8 cellular contexts compared by ENCODE assay signal in genomic region chr2:231713421-231713737, GRCh38. TPM values are rescaled to one million over a fixed set of nuclear protein-coding genes. Genes with fewer than 3 reads are reported as not detected.
DNase-seq lines count a peak whose midpoint lies in the region; ATAC-seq and TF ChIP-seq lines count a peak whose summit lies in the region.
"Not testable (repeated sequence)": the region's sequence is repeated elsewhere in the genome, so short reads cannot be mapped to it uniquely, and the experiment has no call there.

No MANE protein-coding gene starts in this region.

- H3K9me3 ChIP-seq in BLaER1 treated with 17β-estradiol and CSF1 and Interleukin-3, amounts not matched to agents 10 nM and 100 nM (replicated peaks in 1 of 11), result peaks cover 0 to 18% (median 3%) of the 10 kb centered on the region in 11 experiments; a peak in 9 of 22 replicates
- H3K9me3 ChIP-seq in HUES6 (ENCODE audit: control insufficient read depth, insufficient read depth, low read depth, low read length); RWPE2 (ENCODE audit: severe bottlenecking); colonic mucosa; hepatocyte (ENCODE audit: low read depth); subcutaneous abdominal adipose tissue (ENCODE audit: control insufficient read depth in 5 of 5, low read length in 5 of 5): not testable (repeated sequence)

- H2AFZ ChIP-seq in hepatocyte, result not testable (repeated sequence)

- H3K4me3 Mint-ChIP-seq in activated T-helper 2 cell treated with anti-CD3 and anti-CD28 coated beads, Interferon-gamma antibody, Interleukin-2, Interleukin-4, amounts not matched to agents 10 μg/mL and 5 μg/mL and 100 μg/mL, durations not matched to agents 14 hours and 24 hours and 36 hours (ENCODE audit: low read depth), result peak overlapping the region; percentile 67
- peak overlapping the region; percentile 91 for H3K4me3 Mint-ChIP-seq in neural crest cell

- H3K27me3 Mint-ChIP-seq in activated T-helper 2 cell treated with anti-CD3 and anti-CD28 coated beads, Interferon-gamma antibody, Interleukin-2, Interleukin-4, amounts not matched to agents 10 μg/mL and 5 μg/mL and 100 μg/mL, durations not matched to agents 14 hours and 24 hours and 36 hours (ENCODE audit: low read depth), result not testable (repeated sequence)
- peaks cover 62% of the 10 kb centered on the region for H3K27me3 Mint-ChIP-seq in neural crest cell (ENCODE audit: low read depth)

- not testable (repeated sequence) for H3K27me3 ChIP-seq in BLaER1 treated with 17β-estradiol and CSF1 and Interleukin-3, amounts not matched to agents 10 nM and 100 nM; HUES6 (ENCODE audit: control insufficient read depth, insufficient read depth, low read length); RWPE2 (ENCODE audit: insufficient read depth, poor library complexity, severe bottlenecking); colonic mucosa; hepatocyte; subcutaneous abdominal adipose tissue (ENCODE audit: control insufficient read depth in 5 of 5, insufficient read depth in 4 of 5, low read length in 5 of 5)

- H3K9me3 Mint-ChIP-seq in activated T-helper 2 cell treated with anti-CD3 and anti-CD28 coated beads, Interferon-gamma antibody, Interleukin-2, Interleukin-4, amounts not matched to agents 10 μg/mL and 5 μg/mL and 100 μg/mL, durations not matched to agents 14 hours and 24 hours and 36 hours; neural crest cell: not testable (repeated sequence)

- not testable (repeated sequence) for TF ChIP-seq CTCF in RWPE2 (IDR thresholded peaks at IDR 0.05; ENCODE audit: poor library complexity, severe bottlenecking); colonic mucosa (IDR thresholded peaks at IDR 0.05); hepatocyte (IDR thresholded peaks at IDR 0.05; ENCODE audit: poor library complexity); neural crest cell (conservative IDR thresholded peaks at IDR 0.05)

- H3K4me3 ChIP-seq in BLaER1 treated with 17β-estradiol and CSF1 and Interleukin-3, amounts not matched to agents 10 nM and 100 nM, result peak overlapping the region in 6 of 10 experiments; percentile 24 to 50 (median 34); a peak in 9 of 20 replicates
- H3K4me3 ChIP-seq in HUES6 (ENCODE audit: low read depth, low read length), result peak overlapping the region; percentile 14; the same call in 1 of the 2 replicates
- not testable (repeated sequence) for H3K4me3 ChIP-seq in RWPE2 (ENCODE audit: severe bottlenecking); colonic mucosa; hepatocyte; subcutaneous abdominal adipose tissue (ENCODE audit: low read depth in 1 of 5, low read length in 5 of 5)

- H3K9ac ChIP-seq in BLaER1 treated with 17β-estradiol and CSF1 and Interleukin-3, amounts not matched to agents 10 nM and 100 nM, result peak overlapping the region in 9 of 11 experiments; percentile 16 to 73 (median 59); a peak in 17 of 22 replicates
- not testable (repeated sequence) for H3K9ac ChIP-seq in HUES6 (ENCODE audit: low read length)
- peak overlapping the region; percentile 50 to 62 for H3K9ac ChIP-seq in colonic mucosa (ENCODE audit: low read depth in 2 of 2, low read length in 2 of 2)
- peak overlapping the region in 2 of 5 donors; percentile 23 to 38 for H3K9ac ChIP-seq in subcutaneous abdominal adipose tissue (ENCODE audit: low read length in 5 of 5)

- peak overlapping the region in 9 of 11 experiments; percentile 35 to 95 (median 57); a peak in 15 of 22 replicates for H3K27ac ChIP-seq in BLaER1 treated with 17β-estradiol and CSF1 and Interleukin-3, amounts not matched to agents 10 nM and 100 nM
- H3K27ac ChIP-seq in HUES6 (ENCODE audit: low read depth, low read length), result not testable (repeated sequence)
- H3K27ac ChIP-seq in RWPE2 (ENCODE audit: poor library complexity, severe bottlenecking) (peak overlapping the region; percentile 90), colonic mucosa (peak overlapping the region; percentile 49), hepatocyte (peak overlapping the region; percentile 57), subcutaneous abdominal adipose tissue (ENCODE audit: low read depth, low read length) (peak overlapping the region; percentile 83)

- peak overlapping the region; percentile 51 to 80 (median 64) for H3K4me2 ChIP-seq in BLaER1 treated with 17β-estradiol and CSF1 and Interleukin-3, amounts not matched to agents 10 nM and 100 nM
- not testable (repeated sequence) for H3K4me2 ChIP-seq in hepatocyte

- ATAC-seq in RWPE2 (ENCODE audit: low read depth), result peak; percentile 1; the same call in 1 of the 3 replicates

- DNase-seq in RWPE2 (ENCODE audit: low spot score); activated T-helper 2 cell treated with anti-CD3 and anti-CD28 coated beads, Interferon-gamma antibody, Interleukin-2, Interleukin-4, amounts not matched to agents 10 μg/mL and 5 μg/mL and 100 μg/mL, durations not matched to agents 14 hours and 24 hours and 36 hours (ENCODE audit: low spot score); colonic mucosa; hepatocyte (ENCODE audit: low spot score); neural crest cell (ENCODE audit: low read depth, low spot score): not testable (repeated sequence)

- intact Hi-C loops in activated T-helper 2 cell treated with anti-CD3 and anti-CD28 coated beads, Interferon-gamma antibody, Interleukin-2, Interleukin-4, amounts not matched to agents 10 μg/mL and 5 μg/mL and 100 μg/mL, durations not matched to agents 14 hours and 24 hours and 36 hours (cut with micrococcal nuclease), result not testable (repeated sequence)
- intact Hi-C loops in colonic mucosa (cut with DNase I), result loop anchor here (10.0 kb wide), 1 partner anchor 149 kb away; no protein-coding TSS in a partner anchor

- peak overlapping the region; percentile 95 for H3K27ac Mint-ChIP-seq in activated T-helper 2 cell treated with anti-CD3 and anti-CD28 coated beads, Interferon-gamma antibody, Interleukin-2, Interleukin-4, amounts not matched to agents 10 μg/mL and 5 μg/mL and 100 μg/mL, durations not matched to agents 14 hours and 24 hours and 36 hours
- H3K27ac Mint-ChIP-seq in neural crest cell (ENCODE audit: unreplicated experiment), result peak overlapping the region; percentile 96

- H3K36me3 Mint-ChIP-seq in activated T-helper 2 cell treated with anti-CD3 and anti-CD28 coated beads, Interferon-gamma antibody, Interleukin-2, Interleukin-4, amounts not matched to agents 10 μg/mL and 5 μg/mL and 100 μg/mL, durations not matched to agents 14 hours and 24 hours and 36 hours (ENCODE audit: low read depth), result peaks cover 56% of the 10 kb centered on the region
- peaks cover 42% of the 10 kb centered on the region for H3K36me3 Mint-ChIP-seq in neural crest cell (ENCODE audit: low read depth)

- peaks cover 34% of the 10 kb centered on the region for H3K4me1 Mint-ChIP-seq in activated T-helper 2 cell treated with anti-CD3 and anti-CD28 coated beads, Interferon-gamma antibody, Interleukin-2, Interleukin-4, amounts not matched to agents 10 μg/mL and 5 μg/mL and 100 μg/mL, durations not matched to agents 14 hours and 24 hours and 36 hours (ENCODE audit: low read depth)
- H3K4me1 Mint-ChIP-seq in neural crest cell, result peaks cover 59% of the 10 kb centered on the region

- peaks cover 48% of the 10 kb centered on the region for H3K79me2 ChIP-seq in hepatocyte

- H3K4me1 ChIP-seq in BLaER1 treated with 17β-estradiol and CSF1 and Interleukin-3, amounts not matched to agents 10 nM and 100 nM, result peaks cover 50 to 63% (median 61%) of the 10 kb centered on the region in 10 experiments
- peaks cover 41% of the 10 kb centered on the region; the same call in 1 of the 2 replicates for H3K4me1 ChIP-seq in HUES6 (ENCODE audit: control insufficient read depth, insufficient read depth, low read length)
- H3K4me1 ChIP-seq in RWPE2 (ENCODE audit: insufficient read depth, poor library complexity, severe bottlenecking), result not testable (repeated sequence)
- H3K4me1 ChIP-seq in colonic mucosa, result peaks cover 13% of the 10 kb centered on the region
- H3K4me1 ChIP-seq in hepatocyte (ENCODE audit: insufficient read depth), result peaks cover 13% of the 10 kb centered on the region
- peaks cover 20 to 56% (median 47%) of the 10 kb centered on the region in 5 donors for H3K4me1 ChIP-seq in subcutaneous abdominal adipose tissue (ENCODE audit: control insufficient read depth in 5 of 5, insufficient read depth in 5 of 5, low read length in 5 of 5)

- H3K9me2 ChIP-seq in hepatocyte (replicated peaks; ENCODE audit: insufficient read depth), result not testable (repeated sequence)

- H3K36me3 ChIP-seq in BLaER1 treated with 17β-estradiol and CSF1 and Interleukin-3, amounts not matched to agents 10 nM and 100 nM, result peaks cover 26 to 70% (median 55%) of the 10 kb centered on the region in 11 experiments
- H3K36me3 ChIP-seq in HUES6 (ENCODE audit: control insufficient read depth, insufficient read depth, low read length) (peaks cover 46% of the 10 kb centered on the region), RWPE2 (ENCODE audit: low read depth) (peaks cover 46% of the 10 kb centered on the region), subcutaneous abdominal adipose tissue (ENCODE audit: control insufficient read depth in 5 of 5, insufficient read depth in 5 of 5, low read length in 5 of 5) (peaks cover 0 to 18% (median 15%) of the 10 kb centered on the region in 5 donors)
- not testable (repeated sequence) for H3K36me3 ChIP-seq in colonic mucosa; hepatocyte (replicated peaks; ENCODE audit: insufficient read depth, low read depth)

- peaks cover 55 to 88% (median 79%) of the 10 kb centered on the region in 11 experiments for H4K20me1 ChIP-seq in BLaER1 treated with 17β-estradiol and CSF1 and Interleukin-3, amounts not matched to agents 10 nM and 100 nM
- peaks cover 54% of the 10 kb centered on the region for H4K20me1 ChIP-seq in hepatocyte (ENCODE audit: insufficient read depth, poor library complexity, severe bottlenecking)

RNA-seq across cellular contexts. Expression of gene PTMA, which starts 5.1 kb away (rescaled TPM):
- 2,151 and 2,259 TPM in 2 replicates for total RNA-seq in activated T-helper 2 cell treated with anti-CD3 and anti-CD28 coated beads, Interferon-gamma antibody, Interleukin-2, Interleukin-4, amounts not matched to agents 10 μg/mL and 5 μg/mL and 100 μg/mL, durations not matched to agents 14 hours and 24 hours and 36 hours
- total RNA-seq in colonic mucosa, result 1,000 to 10,000 TPM; 1,195 to 1,836 TPM
- total RNA-seq in hepatocyte, result 615 and 727 TPM in 2 replicates
- polyA plus RNA-seq in hepatocyte, result 597 and 705 TPM in 2 replicates
- total RNA-seq in neural crest cell, result 1,415 and 1,529 TPM in 2 replicates
